ENCODE assay signal across 8 cellular contexts in genomic region chr7:35519971-35520809, GRCh38.
DNase-seq lines count a peak whose midpoint lies in the region; ATAC-seq and TF ChIP-seq lines count a peak whose summit lies in the region.

No MANE protein-coding gene starts in this region.

- no peaks in the 10 kb centered on the region for H3K36me3 Mint-ChIP-seq in activated B cell treated with CpG ODN at 0.5 μM for 24 hours (ENCODE audit: low read depth)

- peak; percentile 98 to 99 for TF ChIP-seq RAD21 in liver (IDR thresholded peaks at IDR 0.05)

- no peak overlapping the region for H3K27ac Mint-ChIP-seq in activated B cell treated with CpG ODN at 0.5 μM for 24 hours

- CTCF ChIA-PET in activated B cell treated with CpG ODN at 0.5 μM for 24 hours (lab: Charles Lee) = interaction anchor here (1.0 to 1.4 kb wide), 3 partner anchors 11 to 96 kb away, joined by 3 to 9 read pairs (median 4); no protein-coding TSS in a partner anchor

- H3K27me3 Mint-ChIP-seq in activated B cell treated with CpG ODN at 0.5 μM for 24 hours = peaks cover 28% of the 10 kb centered on the region

- H3K4me3 Mint-ChIP-seq in activated B cell treated with CpG ODN at 0.5 μM for 24 hours = no peak overlapping the region

- WGBS in liver = 34% methylated on average over 14 of the region's 14 CpGs

- peaks cover 3% of the 10 kb centered on the region for H3K4me1 Mint-ChIP-seq in activated B cell treated with CpG ODN at 0.5 μM for 24 hours

- no peaks in the 10 kb centered on the region for H3K36me3 ChIP-seq in liver (ENCODE audit: control insufficient read depth in 4 of 4, insufficient read depth in 3 of 4, low read depth in 1 of 4, low read length in 3 of 4)

- no peak overlapping the region for H3K27ac ChIP-seq in liver (ENCODE audit: low read depth in 1 of 2, low read length in 2 of 2)

- no peak overlapping the region for H3K4me3 ChIP-seq in liver (ENCODE audit: low read depth in 1 of 3, low read length in 3 of 3)

- intact Hi-C loops in activated B cell treated with CpG ODN at 0.5 μM for 24 hours (cut with micrococcal nuclease) = loop anchor here (1.0 to 5.0 kb wide), 2 partner anchors 95 to 698 kb away; no protein-coding TSS in a partner anchor

- peaks cover 0 to 2% (median 0%) of the 10 kb centered on the region in 4 donors for H3K4me1 ChIP-seq in liver (ENCODE audit: control insufficient read depth in 4 of 4, insufficient read depth in 4 of 4, low read length in 3 of 4)

- ATAC-seq in GM18909 (IDR thresholded peaks at IDR 0.05; ENCODE audit: poor library complexity, unreplicated experiment) (peak; percentile 90), HG03280 (IDR thresholded peaks at IDR 0.05; ENCODE audit: unreplicated experiment) (peak; percentile 86), activated B cell treated with CpG ODN at 0.5 μM for 24 hours (ENCODE audit: low read depth) (peak; percentile 50)

- POLR2A ChIA-PET in activated B cell treated with CpG ODN at 0.5 μM for 24 hours (lab: Charles Lee) = no interaction called here

- no peak for TF ChIP-seq CTCF in activated B cell treated with CpG ODN at 0.5 μM for 24 hours (IDR thresholded peaks at IDR 0.05)
- peak; percentile 95 for TF ChIP-seq CTCF in liver (IDR thresholded peaks at IDR 0.05; ENCODE audit: low read depth, low read length, missing input control)

- H3K9ac ChIP-seq in liver (ENCODE audit: low read depth in 1 of 2, low read length in 2 of 2) = no peak overlapping the region

- no peaks in the 10 kb centered on the region for H3K9me3 ChIP-seq in liver (ENCODE audit: control insufficient read depth in 4 of 4, low read length in 3 of 4)

- no peaks in the 10 kb centered on the region for H3K27me3 ChIP-seq in liver (ENCODE audit: control insufficient read depth in 4 of 4, insufficient read depth in 4 of 4, low read length in 3 of 4)

- DNase-seq in CD1c-positive myeloid dendritic cell (ENCODE audit: extremely low spot score) (peak; percentile 63), NCI-H2196 treated with DMSO at 0.1 percent for 48 hours (lab: John Stamatoyannopoulos, UW; ENCODE audit: unreplicated experiment) (peak; percentile 9), activated B cell treated with CpG ODN at 0.5 μM for 24 hours (no peak), dedifferentiated amniotic fluid mesenchymal stem cell (ENCODE audit: extremely low spot score) (peak; percentile 43)
- peak in 4 of 6 experiments; percentile 4 to 34 (median 16) for DNase-seq in stimulated activated naive CD4-positive, alpha-beta T cell (lab: John Stamatoyannopoulos, UW)

- no peaks in the 10 kb centered on the region for H3K9me3 Mint-ChIP-seq in activated B cell treated with CpG ODN at 0.5 μM for 24 hours

TF ChIP-seq in liver, 16 proteins besides CTCF, POLR2A, EP300 and RAD21:
- TF ChIP-seq RXRA (IDR thresholded peaks at IDR 0.05) (no peak), HNF4A (conservative IDR thresholded peaks at IDR 0.05) (peak in 1 of 2 donors; percentile 13)
